ENCODE assay signal across 25 cellular contexts in the genomic region with DNA sequence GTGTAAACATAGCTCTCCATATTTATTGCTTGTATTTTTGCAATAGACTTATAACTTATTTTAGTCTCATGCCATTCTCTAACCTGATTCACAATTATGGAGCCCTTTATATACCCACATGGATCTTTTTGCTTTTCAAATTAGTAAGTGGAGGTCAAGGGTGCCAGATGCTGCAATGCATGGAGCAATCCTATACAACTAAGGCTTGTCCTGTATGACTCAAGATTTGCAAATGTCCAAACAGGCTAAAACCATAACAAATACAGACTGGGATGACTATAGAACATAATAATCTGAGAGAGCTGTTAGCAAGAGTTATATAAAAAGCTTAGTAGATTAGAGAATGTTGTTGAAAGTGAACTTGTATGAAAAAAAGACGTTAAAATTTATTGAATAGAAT.
DNase-seq lines count a peak whose midpoint lies in the region; ATAC-seq and TF ChIP-seq lines count a peak whose summit lies in the region.
"Had no signal": no experiment of that assay in that cellular context is flagged by ENCODE, and none has a peak within 500 bp of the region (broad histone marks: within the 10 kb centered on the region; RNA-seq: fewer than 3 reads in every experiment).

No MANE protein-coding gene starts in this region.

- H3K27me3 ChIP-seq in adipocyte (replicated peaks; ENCODE audit: control insufficient read depth, insufficient read depth, low read length), result no peaks in the 10 kb centered on the region
- H3K27me3 ChIP-seq in osteoblast (ENCODE audit: insufficient read depth, low read length), result no peaks in the 10 kb centered on the region
- H3K27me3 ChIP-seq: tibial artery had no signal

- H3K79me2 ChIP-seq in osteoblast (ENCODE audit: insufficient read depth, low read length), result no peaks in the 10 kb centered on the region

- no peaks in the 10 kb centered on the region for H3K4me1 Mint-ChIP-seq in natural killer cell
- H3K4me1 Mint-ChIP-seq: activated T-helper 17 cell treated with anti-CD3 and anti-CD28 coated beads, Interleukin-2, amount 50 U/mL, for 72 hours; B cell had no signal

- H3K4me2 ChIP-seq in osteoblast (ENCODE audit: insufficient read depth, low read length), result no peak overlapping the region

- no peaks in the 10 kb centered on the region for H3K27me3 Mint-ChIP-seq in natural killer cell (ENCODE audit: low read depth in 2 of 2)
- H3K27me3 Mint-ChIP-seq: activated naive CD8-positive, alpha-beta T cell; activated T-helper 17 cell treated with anti-CD3 and anti-CD28 coated beads, Interleukin-2, amount 50 U/mL, for 72 hours; B cell had no signal

- H3K4me3 Mint-ChIP-seq in natural killer cell, result no peak overlapping the region
- H3K4me3 Mint-ChIP-seq: activated naive CD8-positive, alpha-beta T cell; activated T-helper 17 cell treated with anti-CD3 and anti-CD28 coated beads, Interleukin-2, amount 50 U/mL, for 72 hours; B cell had no signal

- DNase-seq in HCEC 1CT, result peak; percentile 83
- DNase-seq in adipocyte (ENCODE audit: low read depth), result peak; percentile 79
- DNase-seq in fibroblast of gingiva (ENCODE audit: low read depth), result peak; percentile 85
- peak; percentile 93 for DNase-seq in skeletal muscle cell (ENCODE audit: low read depth)
- no peak for DNase-seq in natural killer cell
- DNase-seq in osteoblast (ENCODE audit: insufficient read length, low spot score, missing footprints), result no peak
- DNase-seq: activated CD8-positive, alpha-beta memory T cell treated with anti-CD3 and anti-CD28 coated beads, Interleukin-2, amount 50 U/mL, for 4 hours; body of pancreas; cortex of kidney; DND-41; KG1; kidney; lower lobe of right lung; MV-4-11; NCI-H1694; NCI-H2171 treated with DMSO at 0.1 percent for 48 hours; stimulated activated CD4-positive, alpha-beta T cell treated with anti-CD3 and anti-CD28 coated beads, Interleukin-4, amount 100 ng/mL, for 1 hour; stimulated activated naive CD4-positive, alpha-beta T cell treated with Interleukin-2 at 50 U/mL for 16 hours; T-helper 9 cell; tibial artery had no signal

- H2AFZ ChIP-seq in osteoblast (ENCODE audit: low read length), result no peak overlapping the region

- intact Hi-C loops in natural killer cell (cut with micrococcal nuclease), result no loop called here

- H3K9me3 ChIP-seq in adipocyte (ENCODE audit: control insufficient read depth, low read length) (no peaks in the 10 kb centered on the region), osteoblast (ENCODE audit: low read depth, low read length) (no peaks in the 10 kb centered on the region)
- H3K9me3 ChIP-seq: body of pancreas, lower lobe of right lung, tibial artery had no signal

- no peaks in the 10 kb centered on the region for H3K36me3 Mint-ChIP-seq in natural killer cell
- H3K36me3 Mint-ChIP-seq: activated naive CD8-positive, alpha-beta T cell had no signal

- H3K36me3 ChIP-seq in adipocyte (ENCODE audit: control insufficient read depth, insufficient read depth, low read length, severe bottlenecking), result no peaks in the 10 kb centered on the region
- no peaks in the 10 kb centered on the region for H3K36me3 ChIP-seq in osteoblast (ENCODE audit: insufficient read depth, low read length)
- H3K36me3 ChIP-seq: lower lobe of right lung, tibial artery had no signal

- H3K4me3 ChIP-seq in adipocyte (ENCODE audit: low read length) (no peak overlapping the region), skeletal muscle cell (ENCODE audit: low read depth, low read length) (no peak overlapping the region), osteoblast (ENCODE audit: insufficient read depth, low read length) (no peak overlapping the region)
- H3K4me3 ChIP-seq: body of pancreas, lower lobe of right lung, tibial artery had no signal

- no peak overlapping the region for H3K27ac Mint-ChIP-seq in natural killer cell
- H3K27ac Mint-ChIP-seq: activated naive CD8-positive, alpha-beta T cell; activated T-helper 17 cell treated with anti-CD3 and anti-CD28 coated beads, Interleukin-2, amount 50 U/mL, for 72 hours; B cell had no signal

- TF ChIP-seq CTCF in natural killer cell (IDR thresholded peaks at IDR 0.05) (no peak), osteoblast (IDR thresholded peaks at IDR 0.05; ENCODE audit: extremely low read depth, low read depth, low read length) (no peak)

- peaks cover 17 to 19% of the 10 kb centered on the region in 2 donors for H3K9me3 Mint-ChIP-seq in natural killer cell

- H3K4me1 ChIP-seq in adipocyte (ENCODE audit: control insufficient read depth, insufficient read depth, low read length), result no peaks in the 10 kb centered on the region
- H3K4me1 ChIP-seq in osteoblast (ENCODE audit: insufficient read depth, low read length), result no peaks in the 10 kb centered on the region
- H3K4me1 ChIP-seq: body of pancreas, lower lobe of right lung, tibial artery had no signal

- H4K20me1 ChIP-seq in osteoblast (ENCODE audit: insufficient read depth, low read length), result no peaks in the 10 kb centered on the region

- ATAC-seq in natural killer cell (no peak), esophagus mucosa (no peak)
- ATAC-seq: activated T-helper 17 cell treated with anti-CD3 and anti-CD28 coated beads, Interleukin-2, amount 50 U/mL, for 72 hours; body of pancreas; lower lobe of right lung had no signal

- no peak overlapping the region for H3K27ac ChIP-seq in osteoblast (ENCODE audit: low read depth, low read length)
- H3K27ac ChIP-seq: body of pancreas, lower lobe of right lung, RWPE1, tibial artery had no signal

- no peak overlapping the region for H3K9ac ChIP-seq in adipocyte (ENCODE audit: low read length)

Comparison
In these comparisons a context has a peak if more than half of its experiments do, and no peak if none do; other contexts are left out.
1. DNase-seq: peak in HCEC 1CT (single experiment), adipocyte (single experiment), fibroblast of gingiva (single experiment) and skeletal muscle cell (single experiment); none in natural killer cell (single experiment) and osteoblast (single experiment).